ENCODE assay signal across 8 cellular contexts in genomic region chr4:75724066-75724866, GRCh38. TPM values are rescaled to one million over a fixed set of nuclear protein-coding genes. Genes with fewer than 3 reads are reported as not detected.
A peak's percentile ranks its signal among the peaks of the same experiment; 100 is the strongest.
DNase-seq lines count a peak whose midpoint lies in the region; ATAC-seq and TF ChIP-seq lines count a peak whose summit lies in the region.

TSS of gene USO1 (plus strand) at chr4:75724577. CDS start at chr4:75724820, 243 bp downstream.

- peak within 1 kb of the TSS; percentile 99 for H3K4me3 Mint-ChIP-seq in WTC11
- peak within 1 kb of the TSS; percentile 97 to 99 (median 99) for H3K4me3 Mint-ChIP-seq in immature natural killer cell

- H3K36me3 Mint-ChIP-seq in WTC11 (peaks cover 6% of the 10 kb centered on the region; the same call in 1 of the 2 replicates), immature natural killer cell (peaks cover 0 to 3% (median 2%) of the 10 kb centered on the region in 3 donors)

- TF ChIP-seq POLR2A in GM18951 (IDR thresholded peaks at IDR 0.05; ENCODE audit: extremely low read depth, insufficient read depth, insufficient read length) = peak; percentile 94

- DNase-seq in AG10803 (ENCODE audit: low read depth) = peak; percentile 99
- peak; percentile 93 for DNase-seq in NCI-H226
- DNase-seq in WTC11 (ENCODE audit: low spot score) = peak; percentile 100
- DNase-seq in cardiac fibroblast (ENCODE audit: low read depth in 2 of 2) = peak; percentile 99 to 100
- DNase-seq in immature natural killer cell = peak; percentile 99
- peak; percentile 98 for DNase-seq in smooth muscle cell of the brain vasculature (ENCODE audit: low read depth, low spot score)

- H3K4me1 Mint-ChIP-seq in WTC11 = peaks cover 44% of the 10 kb centered on the region
- peaks cover 46 to 51% of the 10 kb centered on the region in 2 donors for H3K4me1 Mint-ChIP-seq in immature natural killer cell

- H3K27ac Mint-ChIP-seq in WTC11 = peak within 1 kb of the TSS; percentile 99
- H3K27ac Mint-ChIP-seq in immature natural killer cell = peak within 1 kb of the TSS; percentile 96 to 99 (median 98)

- no peaks in the 10 kb centered on the region for H3K27me3 Mint-ChIP-seq in WTC11 (ENCODE audit: low read depth)
- H3K27me3 Mint-ChIP-seq in immature natural killer cell (ENCODE audit: low read depth in 3 of 3) = peaks cover 13 to 18% (median 16%) of the 10 kb centered on the region in 3 donors

- CTCF ChIA-PET in WTC11 (lab: Charles Lee) = interaction anchor here (0.5 to 3.3 kb wide), 22 partner anchors 9 to 126 kb away, joined by 3 to 29 read pairs (median 5); partner anchors contain the start of genes CDKL2 and G3BP2

- H3K4me3 ChIP-seq in AG10803 (ENCODE audit: low read length) = peak within 1 kb of the TSS; percentile 100
- H3K4me3 ChIP-seq in cardiac fibroblast (replicated peaks in 1 of 2; ENCODE audit: low read depth in 2 of 2, low read length in 2 of 2) = peak within 1 kb of the TSS; percentile 78 to 99

- ATAC-seq in HG03196 (IDR thresholded peaks at IDR 0.05; ENCODE audit: unreplicated experiment) = peak; percentile 86
- peak; percentile 92 for ATAC-seq in WTC11

- in situ Hi-C loops in GM18951 (cut with MboI; ENCODE audit: low sequenced_read_pairs, unreplicated experiment) = no loop called here

- peak; percentile 89 for TF ChIP-seq CTCF in AG10803 (conservative IDR thresholded peaks at IDR 0.05; ENCODE audit: low read length)
- peak; percentile 54; the same call in 1 of the 2 replicates for TF ChIP-seq CTCF in WTC11 (IDR thresholded peaks at IDR 0.05)
- peak; percentile 75 for TF ChIP-seq CTCF in cardiac fibroblast (IDR thresholded peaks at IDR 0.05; ENCODE audit: low read depth, low read length)

- POLR2A ChIA-PET in WTC11 (lab: Charles Lee) = interaction anchor here (0.7 to 2.6 kb wide), 19 partner anchors 9 to 117 kb away, joined by 3 to 28 read pairs (median 6); partner anchors contain the start of genes CDKL2 and G3BP2

- H3K9me3 Mint-ChIP-seq in WTC11 (no peaks in the 10 kb centered on the region), immature natural killer cell (no peaks in the 10 kb centered on the region)

TF ChIP-seq in WTC11, 78 proteins besides CTCF, POLR2A, EP300 and RAD21 (continues in another document):
- TF ChIP-seq USF2 (CRISPR knock-in tag; IDR thresholded peaks at IDR 0.05) = peak; percentile 87
- TF ChIP-seq JUN (CRISPR knock-in tag; IDR thresholded peaks at IDR 0.05) = 0 out of 2 replicates have a peak, but pooled peaks have one; percentile 31
- TF ChIP-seq KAT7 (CRISPR knock-in tag; IDR thresholded peaks at IDR 0.05; ENCODE audit: borderline replicate concordance) = 0 out of 2 replicates have a peak, but pooled peaks have one; percentile 32
- no peak for TF ChIP-seq SMAD3 (CRISPR knock-in tag; IDR thresholded peaks at IDR 0.05; ENCODE audit: borderline replicate concordance)
- TF ChIP-seq HMGXB4 (CRISPR knock-in tag; IDR thresholded peaks at IDR 0.05) = peak; percentile 88
- peak; percentile 90 for TF ChIP-seq USF1 (CRISPR knock-in tag; IDR thresholded peaks at IDR 0.05)
- no peak for TF ChIP-seq ZNF281 (CRISPR knock-in tag; IDR thresholded peaks at IDR 0.05)
- TF ChIP-seq SP1 (CRISPR knock-in tag; conservative IDR thresholded peaks at IDR 0.05) = peak; percentile 88
- TF ChIP-seq OVOL2 (CRISPR knock-in tag; IDR thresholded peaks at IDR 0.05; ENCODE audit: borderline replicate concordance) = peak; percentile 76; the same call in 1 of the 2 replicates
- TF ChIP-seq ZNF512 (CRISPR knock-in tag; IDR thresholded peaks at IDR 0.05; ENCODE audit: borderline replicate concordance) = no peak
- TF ChIP-seq IRF1 (CRISPR knock-in tag; IDR thresholded peaks at IDR 0.05) = no peak
- peak; percentile 31; the same call in 1 of the 2 replicates for TF ChIP-seq FOXP4 (CRISPR knock-in tag; IDR thresholded peaks at IDR 0.05)
- peak; percentile 93 for TF ChIP-seq MAX (CRISPR knock-in tag; IDR thresholded peaks at IDR 0.05)

RNA-seq across cellular contexts. Expression of gene USO1, which starts in this region (rescaled TPM):
- 134 to 162 TPM (median 141 TPM) in 3 replicates for total RNA-seq in WTC11 (2021)
- 10 to 100 TPM; 29.0 to 46.4 (median 36.8) TPM for polyA plus RNA-seq in immature natural killer cell

Comparison
In these comparisons a context has a peak if more than half of its experiments do, and no peak if none do; other contexts are left out.
1. Peak in every context shown above with its lines: DNase-seq, ATAC-seq and H3K4me3 ChIP-seq.